In genomic region chr2:192828947-192829346, GRCh38 we compare ENCODE assay signal across 17 cellular contexts.
DNase-seq lines count a peak whose midpoint lies in the region; ATAC-seq and TF ChIP-seq lines count a peak whose summit lies in the region.
"Had no signal": no experiment of that assay in that cellular context is flagged by ENCODE, and none has a peak within 500 bp of the region (broad histone marks: within the 10 kb centered on the region; RNA-seq: fewer than 3 reads in every experiment).

No MANE protein-coding gene starts in this region.

- H2BK5ac ChIP-seq in neuronal stem cell (ENCODE audit: low read length) = no peak overlapping the region

- H3K18ac ChIP-seq in neuronal stem cell (ENCODE audit: low read length) = peak overlapping the region; percentile 64

- peak overlapping the region; percentile 56 for H3K14ac ChIP-seq in neuronal stem cell (ENCODE audit: low read length)

- TF ChIP-seq CTCF in left ventricle myocardium inferior (IDR thresholded peaks at IDR 0.05; ENCODE audit: borderline replicate concordance) (no peak), RWPE2 (IDR thresholded peaks at IDR 0.05; ENCODE audit: poor library complexity, severe bottlenecking) (no peak)

- H2BK12ac ChIP-seq in neuronal stem cell (ENCODE audit: low read length) = no peak overlapping the region

- H3K27ac ChIP-seq in right cardiac atrium (ENCODE audit: low read length) (no peak overlapping the region), left ventricle myocardium inferior (replicated peaks) (no peak overlapping the region), RWPE2 (ENCODE audit: poor library complexity, severe bottlenecking) (no peak overlapping the region), neuronal stem cell (replicated peaks; ENCODE audit: low read length) (no peak overlapping the region)
- H3K27ac ChIP-seq: SK-N-MC had no signal

- H3K79me1 ChIP-seq in neuronal stem cell (ENCODE audit: low read depth, low read length) = no peaks in the 10 kb centered on the region

- no peak overlapping the region for H3K4ac ChIP-seq in neuronal stem cell (ENCODE audit: low read length)

- 87% methylated on average over 6 of the region's 6 CpGs for WGBS in right cardiac atrium
- WGBS in neuronal stem cell (ENCODE audit: extremely low coverage in 2 of 2, insufficient read length in 2 of 2, insufficient replicate concordance in 1 of 2), 2 donors = no CpG with 5 or more reads among the region's 6 CpGs

- H3K9me3 ChIP-seq in right cardiac atrium (ENCODE audit: control insufficient read depth, low read length) (no peaks in the 10 kb centered on the region), left ventricle myocardium inferior (replicated peaks) (peaks cover 16% of the 10 kb centered on the region), RWPE2 (ENCODE audit: severe bottlenecking) (no peaks in the 10 kb centered on the region), neuronal stem cell (replicated peaks in 1 of 2; ENCODE audit: control insufficient read depth in 2 of 2, insufficient read depth in 1 of 2, low read depth in 1 of 2, low read length in 2 of 2) (no peaks in the 10 kb centered on the region)

- no peak overlapping the region for H4K91ac ChIP-seq in neuronal stem cell (ENCODE audit: low read depth, low read length, poor library complexity)

- H3K27me3 ChIP-seq in right cardiac atrium (ENCODE audit: control insufficient read depth, insufficient read depth) (no peaks in the 10 kb centered on the region), left ventricle myocardium inferior (ENCODE audit: low read depth) (no peaks in the 10 kb centered on the region), RWPE2 (ENCODE audit: insufficient read depth, poor library complexity, severe bottlenecking) (no peaks in the 10 kb centered on the region), neuronal stem cell (ENCODE audit: control insufficient read depth in 3 of 3, insufficient read depth in 3 of 3, low read depth in 1 of 3, low read length in 3 of 3) (no peaks in the 10 kb centered on the region)

- H3K4me3 ChIP-seq in right cardiac atrium (ENCODE audit: low read length) (no peak overlapping the region), left ventricle myocardium inferior (no peak overlapping the region), RWPE2 (ENCODE audit: severe bottlenecking) (no peak overlapping the region), neuronal stem cell (ENCODE audit: low read length in 2 of 2) (no peak overlapping the region)
- H3K4me3 ChIP-seq: SK-N-MC had no signal

- H3K4me2 ChIP-seq in neuronal stem cell (ENCODE audit: insufficient read depth, low read length, poor library complexity, severe bottlenecking) = no peak overlapping the region

- DNase-seq in right cardiac atrium = peak in 2 of 3 donors; percentile 31 to 43
- DNase-seq in left ventricle myocardium inferior = no peak
- peak; percentile 12 for DNase-seq in RWPE2 (ENCODE audit: low spot score)
- DNase-seq in neuronal stem cell (ENCODE audit: low spot score) = no peak
- DNase-seq in OCI-M2 (lab: John Stamatoyannopoulos, UW; ENCODE audit: unreplicated experiment) = no peak
- DNase-seq: DMS 273 treated with DMSO at 0.1 percent for 48 hours, GF-D8, H9, Kasumi-1, NCI-H1105 treated with DMSO at 0.1 percent for 48 hours, NCI-H187, NCI-H226, NCI-H526, PC-3 had no signal

- no peak overlapping the region for H2BK120ac ChIP-seq in neuronal stem cell (ENCODE audit: low read depth, low read length)

- ATAC-seq in right cardiac atrium = no peak
- no peak for ATAC-seq in RWPE2 (ENCODE audit: low read depth)
- ATAC-seq in GM21447 (IDR thresholded peaks at IDR 0.05; ENCODE audit: unreplicated experiment) = no peak
- ATAC-seq in GM18498 (IDR thresholded peaks at IDR 0.05; ENCODE audit: unreplicated experiment) = no peak
- ATAC-seq: PC-3 had no signal

- no peak overlapping the region for H2AK5ac ChIP-seq in neuronal stem cell (ENCODE audit: low read depth, low read length)

- H3K4me1 ChIP-seq in right cardiac atrium (ENCODE audit: control insufficient read depth, insufficient read depth, low read length) = no peaks in the 10 kb centered on the region
- no peaks in the 10 kb centered on the region for H3K4me1 ChIP-seq in left ventricle myocardium inferior
- no peaks in the 10 kb centered on the region for H3K4me1 ChIP-seq in RWPE2 (ENCODE audit: insufficient read depth, poor library complexity, severe bottlenecking)
- H3K4me1 ChIP-seq in neuronal stem cell (ENCODE audit: control insufficient read depth in 2 of 2, insufficient read depth in 1 of 2, low read depth in 1 of 2, low read length in 2 of 2) = no peaks in the 10 kb centered on the region

- no peaks in the 10 kb centered on the region for H3K36me3 ChIP-seq in left ventricle myocardium inferior
- no peaks in the 10 kb centered on the region for H3K36me3 ChIP-seq in RWPE2 (ENCODE audit: low read depth)
- no peaks in the 10 kb centered on the region for H3K36me3 ChIP-seq in neuronal stem cell (replicated peaks in 1 of 2; ENCODE audit: control insufficient read depth in 2 of 2, insufficient read depth in 2 of 2, low read length in 2 of 2)

- H4K8ac ChIP-seq in neuronal stem cell (ENCODE audit: low read depth, low read length) = no peak overlapping the region

- H3K9ac ChIP-seq in neuronal stem cell (ENCODE audit: low read depth, low read length, poor library complexity) = no peak overlapping the region

- no peak overlapping the region for H3K23ac ChIP-seq in neuronal stem cell (ENCODE audit: low read depth, low read length, poor library complexity)

- intact Hi-C loops in right cardiac atrium (cut with DNase I) = no loop called here
- intact Hi-C loops in left ventricle myocardium inferior (cut with micrococcal nuclease) = no loop called here

- H2BK15ac ChIP-seq in neuronal stem cell (ENCODE audit: low read length) = no peak overlapping the region

- H2AFZ ChIP-seq in neuronal stem cell (ENCODE audit: low read length) = no peak overlapping the region

Comparison
In these comparisons a context has a peak if more than half of its experiments do, and no peak if none do; other contexts are left out.
1. DNase-seq: peak in right cardiac atrium (2 of 3) and RWPE2 (single experiment); none in left ventricle myocardium inferior (single experiment), neuronal stem cell (single experiment) and OCI-M2 (single experiment).